In genomic region chr3:46558184-46559029, GRCh38 we compare ENCODE assay signal across 1 cellular context.
TF ChIP-seq lines count a peak whose summit lies in the region.

No MANE protein-coding gene starts in this region.

TF ChIP-seq in K562, 482 proteins besides CTCF, POLR2A, EP300 and RAD21 (continued from another document and continues in another):
- TF ChIP-seq ZBTB43 (CRISPR knock-in tag; IDR thresholded peaks at IDR 0.05) (0 out of 2 replicates have a peak, but pooled peaks have one; percentile 48), SPI1 (IDR thresholded peaks at IDR 0.05; ENCODE audit: borderline replicate concordance, low read depth, low read length) (no peak), ZNF197 (CRISPR knock-in tag; IDR thresholded peaks at IDR 0.05; ENCODE audit: low read depth) (0 out of 2 replicates have a peak, but pooled peaks have one; percentile 65), OTX1 (CRISPR knock-in tag; IDR thresholded peaks at IDR 0.05) (0 out of 2 replicates have a peak, but pooled peaks have one; percentile 58), ZNF586 (CRISPR knock-in tag; conservative IDR thresholded peaks at IDR 0.05) (no peak), DACH1 (IDR thresholded peaks at IDR 0.05; ENCODE audit: partially characterized antibody) (no peak), BCL6 (CRISPR knock-in tag; IDR thresholded peaks at IDR 0.05) (no peak), KAT2B (IDR thresholded peaks at IDR 0.05; ENCODE audit: low read depth, low read length) (no peak), PHTF2 (CRISPR knock-in tag; IDR thresholded peaks at IDR 0.05) (no peak), ZNF324 (CRISPR knock-in tag; IDR thresholded peaks at IDR 0.05) (0 out of 2 replicates have a peak, but pooled peaks have one; percentile 20), E2F1 (CRISPR knock-in tag; IDR thresholded peaks at IDR 0.05) (0 out of 2 replicates have a peak, but pooled peaks have one; percentile 14), HMGXB4 (CRISPR knock-in tag; IDR thresholded peaks at IDR 0.05) (0 out of 2 replicates have a peak, but pooled peaks have one; percentile 36), KDM5B (IDR thresholded peaks at IDR 0.05; ENCODE audit: insufficient replicate concordance, low read depth, low read length) (no peak), ZNF551 (CRISPR knock-in tag; IDR thresholded peaks at IDR 0.05) (no peak), BRD9 (IDR thresholded peaks at IDR 0.05; ENCODE audit: low read depth, partially characterized antibody) (no peak), IRF1 (CRISPR knock-in tag; IDR thresholded peaks at IDR 0.05; ENCODE audit: borderline replicate concordance) (no peak), PCBP1 (IDR thresholded peaks at IDR 0.05; ENCODE audit: low read depth, low read length, poor library complexity, severe bottlenecking) (no peak), CHD7 (IDR thresholded peaks at IDR 0.05; ENCODE audit: low read depth, low read length) (no peak), ADNP (tag; IDR thresholded peaks at IDR 0.05) (no peak), IFI16 (CRISPR knock-in tag; IDR thresholded peaks at IDR 0.05) (no peak), NCOA6 (IDR thresholded peaks at IDR 0.05) (0 out of 2 replicates have a peak, but pooled peaks have one; percentile 33), ZC3H11A (IDR thresholded peaks at IDR 0.05; ENCODE audit: low read depth, low read length) (peak; percentile 49; the same call in 1 of the 2 replicates), ZNF512 (tag; IDR thresholded peaks at IDR 0.05) (no peak), SMAD1 (IDR thresholded peaks at IDR 0.05; ENCODE audit: low read depth, low read length, partially characterized antibody) (no peak), NBN (IDR thresholded peaks at IDR 0.05; ENCODE audit: low read depth) (peak; percentile 82; the same call in 1 of the 2 replicates), NFXL1 (CRISPR knock-in tag; IDR thresholded peaks at IDR 0.05) (no peak)
